2 cellular contexts compared by ENCODE assay signal in the genomic region with DNA sequence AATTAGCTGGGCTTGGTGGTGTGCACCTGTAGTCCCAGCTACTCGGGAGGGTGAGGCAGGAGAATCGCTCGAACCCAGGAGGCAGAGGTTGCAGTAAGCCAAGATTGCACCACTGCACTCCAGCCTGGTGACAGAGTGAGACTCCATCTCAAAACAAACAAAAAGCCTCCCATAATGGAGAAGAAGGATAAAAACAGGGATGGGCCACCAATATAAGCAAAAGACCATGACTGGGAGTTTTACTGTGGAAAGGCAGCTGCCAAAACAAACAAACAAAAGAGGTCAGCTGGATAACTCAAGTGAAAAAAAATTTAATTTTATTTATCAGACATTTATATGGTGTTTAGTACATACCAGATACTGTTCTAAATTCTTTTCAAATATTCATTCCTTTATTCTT. TPM values are rescaled to one million over a fixed set of nuclear protein-coding genes. Genes with fewer than 3 reads are reported as not detected.
"Had no signal": no experiment of that assay in that cellular context is flagged by ENCODE, and none has a peak within 500 bp of the region (broad histone marks: within the 10 kb centered on the region; RNA-seq: fewer than 3 reads in every experiment).

No MANE protein-coding gene starts in this region.

RNA-seq across cellular contexts. Expression of a gene that starts 8.0 kb away (rescaled TPM):
- total RNA-seq: mammary epithelial cell, osteoblast had no signal
